In genomic region chr1:42960693-42961559, GRCh38 we compare ENCODE assay signal across 13 cellular contexts. TPM values are rescaled to one million over a fixed set of nuclear protein-coding genes. Genes with fewer than 3 reads are reported as not detected.
DNase-seq lines count a peak whose midpoint lies in the region; ATAC-seq and TF ChIP-seq lines count a peak whose summit lies in the region.
"Had no signal": no experiment of that assay in that cellular context is flagged by ENCODE, and none has a peak within 500 bp of the region (broad histone marks: within the 10 kb centered on the region; RNA-seq: fewer than 3 reads in every experiment).

No MANE protein-coding gene starts in this region.

- H3K27me3 Mint-ChIP-seq in activated CD8-positive, alpha-beta memory T cell treated with anti-CD3 and anti-CD28 coated beads, Interleukin-2, amount 10 ng/mL, durations not matched to agents 7 days and 5 days: peaks cover 8% of the 10 kb centered on the region
- peaks cover 4% of the 10 kb centered on the region for H3K27me3 Mint-ChIP-seq in activated naive CD8-positive, alpha-beta T cell treated with anti-CD3 and anti-CD28 coated beads for 36 hours

- H3K36me3 ChIP-seq in thoracic aorta: no peaks in the 10 kb centered on the region
- H3K36me3 ChIP-seq in SK-N-SH (replicated peaks in 1 of 2; ENCODE audit: control insufficient read depth in 1 of 2, insufficient read depth in 2 of 2, low read length in 1 of 2): no peaks in the 10 kb centered on the region
- H3K36me3 ChIP-seq: transverse colon had no signal

- CTCF ChIA-PET in activated CD8-positive, alpha-beta memory T cell treated with anti-CD3 and anti-CD28 coated beads, Interleukin-2, amount 10 ng/mL, durations not matched to agents 7 days and 5 days (lab: Charles Lee): interaction anchor here (1.5 to 5.6 kb wide), 4 partner anchors 11 to 112 kb away, joined by 3 to 26 read pairs (median 10); no protein-coding TSS in a partner anchor
- CTCF ChIA-PET in SK-N-SH (lab: Yijun Ruan, JAX): interaction anchor here (1.2 to 2.7 kb wide), 5 partner anchors 14 to 113 kb away, joined by 3 to 14 read pairs (median 6); no protein-coding TSS in a partner anchor

- POLR2A ChIA-PET in SK-N-SH (lab: Yijun Ruan, JAX): no interaction called here

- H3K27me3 ChIP-seq in thoracic aorta (replicated peaks; ENCODE audit: insufficient read depth): no peaks in the 10 kb centered on the region
- H3K27me3 ChIP-seq in SK-N-SH (ENCODE audit: insufficient read depth): no peaks in the 10 kb centered on the region

- no peaks in the 10 kb centered on the region for H4K20me1 ChIP-seq in SK-N-SH (ENCODE audit: insufficient read depth)

- ATAC-seq in activated CD8-positive, alpha-beta memory T cell treated with anti-CD3 and anti-CD28 coated beads, Interleukin-2, amount 10 ng/mL, durations not matched to agents 7 days and 5 days: no peak
- ATAC-seq in thoracic aorta (ENCODE audit: insufficient number of reproducible peaks, low FRiP score, low read depth): no peak
- no peak for ATAC-seq in HG02642 (IDR thresholded peaks at IDR 0.05; ENCODE audit: poor library complexity, unreplicated experiment)
- ATAC-seq: activated CD4-positive, CD25-positive, alpha-beta regulatory T cell treated with anti-CD3 and anti-CD28 coated beads, Interleukin-2, amount 50 U/mL, for 24 hours had no signal

- H3K4me2 ChIP-seq in SK-N-SH: no peak overlapping the region

- TF ChIP-seq RAD21 in SK-N-SH (IDR thresholded peaks at IDR 0.05; ENCODE audit: low read length): no peak

- H3K4me3 ChIP-seq in thoracic aorta: no peak overlapping the region
- H3K4me3 ChIP-seq in SK-N-SH (ENCODE audit: low read depth in 2 of 2, low read length in 1 of 2): no peak overlapping the region
- H3K4me3 ChIP-seq: transverse colon had no signal

- H3K79me2 ChIP-seq in SK-N-SH (ENCODE audit: insufficient read depth): peaks cover 27% of the 10 kb centered on the region

- H3K9me3 ChIP-seq in thoracic aorta: no peaks in the 10 kb centered on the region
- H3K9me3 ChIP-seq in SK-N-SH: no peaks in the 10 kb centered on the region
- H3K9me3 ChIP-seq: transverse colon had no signal

- H3K9ac ChIP-seq in SK-N-SH: no peak overlapping the region

- peak overlapping the region; percentile 86 to 93 for H3K27ac ChIP-seq in thoracic aorta
- no peak overlapping the region for H3K27ac ChIP-seq in SK-N-SH (ENCODE audit: low read depth in 2 of 2, low read length in 1 of 2)
- H3K27ac ChIP-seq: GM23248 had no signal

- peaks cover 27% of the 10 kb centered on the region for H3K4me1 Mint-ChIP-seq in activated CD8-positive, alpha-beta memory T cell treated with anti-CD3 and anti-CD28 coated beads, Interleukin-2, amount 10 ng/mL, durations not matched to agents 7 days and 5 days
- peaks cover 34% of the 10 kb centered on the region for H3K4me1 Mint-ChIP-seq in activated naive CD8-positive, alpha-beta T cell treated with anti-CD3 and anti-CD28 coated beads for 36 hours

- peaks cover 18% of the 10 kb centered on the region for H3F3A ChIP-seq in SK-N-SH (replicated peaks; ENCODE audit: insufficient read depth)

- no peak for TF ChIP-seq CTCF in thoracic aorta (IDR thresholded peaks at IDR 0.05)
- TF ChIP-seq CTCF in SK-N-SH (IDR thresholded peaks at IDR 0.05): no peak

- 92% methylated on average over 10 of the region's 10 CpGs for WGBS in SK-N-SH (ENCODE audit: low lambda C conversion rate)

- peaks cover 21% of the 10 kb centered on the region for H3K36me3 Mint-ChIP-seq in activated CD8-positive, alpha-beta memory T cell treated with anti-CD3 and anti-CD28 coated beads, Interleukin-2, amount 10 ng/mL, durations not matched to agents 7 days and 5 days
- peaks cover 15% of the 10 kb centered on the region for H3K36me3 Mint-ChIP-seq in activated naive CD8-positive, alpha-beta T cell treated with anti-CD3 and anti-CD28 coated beads for 36 hours

- DNase-seq in activated CD8-positive, alpha-beta memory T cell treated with anti-CD3 and anti-CD28 coated beads, Interleukin-2, amount 10 ng/mL, durations not matched to agents 7 days and 5 days: no peak
- DNase-seq in activated CD8-positive, alpha-beta memory T cell treated with anti-CD3 and anti-CD28 coated beads, Interleukin-2, amount 50 U/mL, for 48 hours: no peak
- no peak for DNase-seq in activated naive CD8-positive, alpha-beta T cell treated with anti-CD3 and anti-CD28 coated beads for 36 hours
- peak; percentile 78 for DNase-seq in kidney tubule cell (ENCODE audit: low spot score)
- DNase-seq in thoracic aorta (ENCODE audit: low spot score): no peak
- no peak for DNase-seq in SK-N-SH
- DNase-seq in NOMO-1 treated with DMSO at 0.1 percent for 48 hours (lab: John Stamatoyannopoulos, UW; ENCODE audit: unreplicated experiment): no peak
- DNase-seq: GM23248; NCI-H69; stimulated activated CD4-positive, alpha-beta T cell treated with anti-CD3 and anti-CD28 coated beads, Interleukin-15, amount 100 ng/mL, for 24 hours; transverse colon had no signal

- H3K4me1 ChIP-seq in thoracic aorta (ENCODE audit: control insufficient read depth in 1 of 2, low read depth in 2 of 2) (peaks cover 20 to 55% of the 10 kb centered on the region in 2 donors), SK-N-SH (ENCODE audit: control insufficient read depth in 1 of 2, insufficient read depth in 2 of 2, low read depth in 1 of 2, low read length in 1 of 2) (peaks cover 7 to 28% of the 10 kb centered on the region in 2 experiments)

- H3K4me3 Mint-ChIP-seq in activated CD8-positive, alpha-beta memory T cell treated with anti-CD3 and anti-CD28 coated beads, Interleukin-2, amount 10 ng/mL, durations not matched to agents 7 days and 5 days: peak overlapping the region; percentile 22
- peak overlapping the region; percentile 32 for H3K4me3 Mint-ChIP-seq in activated naive CD8-positive, alpha-beta T cell treated with anti-CD3 and anti-CD28 coated beads for 36 hours

- no peak overlapping the region for H3K27ac Mint-ChIP-seq in activated CD8-positive, alpha-beta memory T cell treated with anti-CD3 and anti-CD28 coated beads, Interleukin-2, amount 10 ng/mL, durations not matched to agents 7 days and 5 days
- no peak overlapping the region for H3K27ac Mint-ChIP-seq in activated naive CD8-positive, alpha-beta T cell treated with anti-CD3 and anti-CD28 coated beads for 36 hours

- no peak for TF ChIP-seq EP300 in SK-N-SH (IDR thresholded peaks at IDR 0.05; ENCODE audit: borderline replicate concordance in 1 of 2, low read depth in 1 of 2, low read length in 1 of 2)

- H2AFZ ChIP-seq in SK-N-SH (ENCODE audit: low read depth): no peak overlapping the region
- H2AFZ ChIP-seq: GM23248 had no signal

- H3K9me2 ChIP-seq in SK-N-SH: no peaks in the 10 kb centered on the region

- H3K9me3 Mint-ChIP-seq in activated CD8-positive, alpha-beta memory T cell treated with anti-CD3 and anti-CD28 coated beads, Interleukin-2, amount 10 ng/mL, durations not matched to agents 7 days and 5 days (ENCODE audit: low read depth): no peaks in the 10 kb centered on the region
- H3K9me3 Mint-ChIP-seq in activated naive CD8-positive, alpha-beta T cell treated with anti-CD3 and anti-CD28 coated beads for 36 hours: no peaks in the 10 kb centered on the region

TF ChIP-seq in SK-N-SH, 30 proteins besides CTCF, POLR2A, EP300 and RAD21 (continues in another document):
- no peak for TF ChIP-seq RXRA (IDR thresholded peaks at IDR 0.05; ENCODE audit: borderline replicate concordance, low read depth)
- TF ChIP-seq USF1 (IDR thresholded peaks at IDR 0.05; ENCODE audit: borderline replicate concordance, low read depth): no peak
- no peak for TF ChIP-seq CHD2 (IDR thresholded peaks at IDR 0.05; ENCODE audit: low read length, partially characterized antibody)
- TF ChIP-seq FOXM1 (IDR thresholded peaks at IDR 0.05; ENCODE audit: low read depth): no peak
- TF ChIP-seq RCOR1 (IDR thresholded peaks at IDR 0.05; ENCODE audit: low read length): no peak
- TF ChIP-seq NRF1 (IDR thresholded peaks at IDR 0.05; ENCODE audit: low read depth, low read length): no peak
- no peak for TF ChIP-seq MXI1 (IDR thresholded peaks at IDR 0.05; ENCODE audit: low read depth, low read length)
- no peak for TF ChIP-seq FOXJ3 (CRISPR knock-in tag; IDR thresholded peaks at IDR 0.05)
- no peak for TF ChIP-seq GABPA (IDR thresholded peaks at IDR 0.05; ENCODE audit: low read depth)
- no peak for TF ChIP-seq NFIC (IDR thresholded peaks at IDR 0.05; ENCODE audit: borderline replicate concordance)

RNA-seq across cellular contexts. Expression of gene SLC2A1, which starts 2.3 kb away (rescaled TPM):
- total RNA-seq in activated CD8-positive, alpha-beta memory T cell treated with anti-CD3 and anti-CD28 coated beads, Interleukin-2, amount 10 ng/mL, durations not matched to agents 7 days and 5 days: 100 to 1,000 TPM; 113 to 140 TPM
- 100 to 1,000 TPM; 105 to 114 TPM for total RNA-seq in activated naive CD8-positive, alpha-beta T cell treated with anti-CD3 and anti-CD28 coated beads for 36 hours
- total RNA-seq in thoracic aorta: 100 to 1,000 TPM; 119 to 147 TPM
- polyA plus RNA-seq in SK-N-SH (2012; rRNA removed): 50.5 and 63.8 TPM in 2 replicates
- polyA plus RNA-seq in SK-N-SH (2012; cell fraction: cytosol; rRNA removed): 26.8 and 43.4 TPM in 2 replicates
- polyA plus RNA-seq in SK-N-SH (2012; cell fraction: nucleus; rRNA removed): 110 and 122 TPM in 2 replicates

Comparison
In these comparisons a context has a peak if more than half of its experiments do, and no peak if none do; other contexts are left out.
1. H3K27ac ChIP-seq: peak in thoracic aorta (2 of 2); none in SK-N-SH (0 of 2).